23 cellular contexts compared by ENCODE assay signal in genomic region chr15:32817570-32817969, GRCh38.
"Had no signal": no experiment of that assay in that cellular context is flagged by ENCODE, and none has a peak within 500 bp of the region (broad histone marks: within the 10 kb centered on the region; RNA-seq: fewer than 3 reads in every experiment).

No MANE protein-coding gene starts in this region.

- H3K4me3 ChIP-seq: dorsolateral prefrontal cortex, lower lobe of right lung, smooth muscle cell, suprapubic skin, transverse colon, upper lobe of right lung, uterus had no signal

- H3K9me3 Mint-ChIP-seq: immature natural killer cell; naive thymus-derived CD8-positive, alpha-beta T cell; nephron progenitor cell; stimulated activated naive CD8-positive, alpha-beta T cell treated with anti-CD3 and anti-CD28 coated beads, Interleukin-15, amount 100 ng/mL, for 72 hours had no signal

- H3K4me3 Mint-ChIP-seq: immature natural killer cell; naive thymus-derived CD8-positive, alpha-beta T cell; nephron progenitor cell; stimulated activated naive CD8-positive, alpha-beta T cell treated with anti-CD3 and anti-CD28 coated beads, Interleukin-15, amount 100 ng/mL, for 72 hours had no signal

- H3K9me3 ChIP-seq: lower lobe of right lung, suprapubic skin, transverse colon, upper lobe of right lung, uterus had no signal

- H3K4me1 ChIP-seq: lower lobe of right lung, parathyroid adenoma, transverse colon, upper lobe of right lung, uterus had no signal

- H3K79me2 ChIP-seq: parathyroid adenoma had no signal

- H3K27ac ChIP-seq: dorsolateral prefrontal cortex, lower lobe of right lung, parathyroid adenoma, suprapubic skin, transverse colon, upper lobe of right lung, uterus had no signal

- H3K27me3 ChIP-seq: dorsolateral prefrontal cortex, suprapubic skin, transverse colon, upper lobe of right lung, uterus had no signal

- H3K36me3 Mint-ChIP-seq: immature natural killer cell had no signal

- H3K4me1 Mint-ChIP-seq: immature natural killer cell; naive thymus-derived CD8-positive, alpha-beta T cell; stimulated activated naive CD8-positive, alpha-beta T cell treated with anti-CD3 and anti-CD28 coated beads, Interleukin-15, amount 100 ng/mL, for 72 hours had no signal

- H3K36me3 ChIP-seq: lower lobe of right lung, suprapubic skin, transverse colon, upper lobe of right lung, uterus had no signal

- H3K27ac Mint-ChIP-seq: immature natural killer cell; naive thymus-derived CD8-positive, alpha-beta T cell; nephron progenitor cell; progenitor cell of endocrine pancreas; stimulated activated naive CD8-positive, alpha-beta T cell treated with anti-CD3 and anti-CD28 coated beads, Interleukin-15, amount 100 ng/mL, for 72 hours had no signal

- DNase-seq: dorsolateral prefrontal cortex; effector CD4-positive, alpha-beta T cell; hypothalamus; immature natural killer cell; islet precursor cell; left ventricle myocardium superior; lower lobe of right lung; naive thymus-derived CD8-positive, alpha-beta T cell; nephron progenitor cell; occipital lobe; stimulated activated CD4-positive, alpha-beta T cell treated with anti-CD3 and anti-CD28 coated beads, Interleukin-12 subunit alpha, Interleukin-12 subunit beta, amount 100 ng/mL, for 4 hours; stimulated activated CD4-positive, alpha-beta T cell treated with anti-CD3 and anti-CD28 coated beads, Interleukin-1b, Interleukin-23, amount 100 ng/mL, for 48 hours; stimulated activated CD4-positive, alpha-beta T cell treated with anti-CD3 and anti-CD28 coated beads, Interleukin-4, amount 100 ng/mL, for 1 hour; stimulated activated CD8-positive, alpha-beta memory T cell treated with anti-CD3 and anti-CD28 coated beads, Interleukin-4, amount 100 ng/mL, for 48 hours; stimulated activated naive CD4-positive, alpha-beta T cell; stimulated activated naive CD8-positive, alpha-beta T cell treated with anti-CD3 and anti-CD28 coated beads, Interleukin-15, amount 100 ng/mL, for 72 hours; transverse colon; upper lobe of right lung; uterus had no signal

- H3K27me3 Mint-ChIP-seq: stimulated activated naive CD8-positive, alpha-beta T cell treated with anti-CD3 and anti-CD28 coated beads, Interleukin-15, amount 100 ng/mL, for 72 hours had no signal

- H3K9ac ChIP-seq: parathyroid adenoma had no signal

- H2AFZ ChIP-seq: parathyroid adenoma had no signal
